Comparison of ENCODE assay signal across 1 cellular context in the genomic region with DNA sequence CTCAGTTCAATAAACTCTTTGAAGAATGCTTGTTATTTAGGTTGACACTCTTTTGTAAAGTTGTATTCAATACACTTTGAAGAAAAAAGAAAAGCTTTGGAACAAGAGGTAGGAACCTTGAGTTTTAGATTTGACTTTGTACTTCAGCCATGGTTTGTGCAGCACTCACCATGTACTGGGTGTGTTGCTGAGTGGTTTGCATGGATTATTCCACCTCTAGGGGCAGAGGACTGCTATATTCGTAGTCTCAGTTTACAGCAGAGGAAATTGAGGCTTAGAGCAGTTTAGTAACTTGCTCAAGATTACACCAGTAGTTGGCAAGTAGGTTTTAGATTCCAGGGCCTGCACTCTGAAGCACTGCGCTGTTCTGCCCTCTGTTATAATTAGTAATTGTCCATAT.
TF ChIP-seq lines count a peak whose summit lies in the region.

No MANE protein-coding gene starts in this region.

TF ChIP-seq in IMR-90, 13 proteins besides CTCF, POLR2A, EP300 and RAD21 (continued from another document):
- TF ChIP-seq, protein P1, sequence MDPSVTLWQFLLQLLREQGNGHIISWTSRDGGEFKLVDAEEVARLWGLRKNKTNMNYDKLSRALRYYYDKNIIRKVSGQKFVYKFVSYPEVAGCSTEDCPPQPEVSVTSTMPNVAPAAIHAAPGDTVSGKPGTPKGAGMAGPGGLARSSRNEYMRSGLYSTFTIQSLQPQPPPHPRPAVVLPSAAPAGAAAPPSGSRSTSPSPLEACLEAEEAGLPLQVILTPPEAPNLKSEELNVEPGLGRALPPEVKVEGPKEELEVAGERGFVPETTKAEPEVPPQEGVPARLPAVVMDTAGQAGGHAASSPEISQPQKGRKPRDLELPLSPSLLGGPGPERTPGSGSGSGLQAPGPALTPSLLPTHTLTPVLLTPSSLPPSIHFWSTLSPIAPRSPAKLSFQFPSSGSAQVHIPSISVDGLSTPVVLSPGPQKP (IDR thresholded peaks at IDR 0.05; ENCODE audit: borderline replicate concordance, low read depth, low read length) = no peak
- TF ChIP-seq NFE2L2 (IDR thresholded peaks at IDR 0.05; ENCODE audit: low read depth, low read length) (no peak), MAFK (IDR thresholded peaks at IDR 0.05; ENCODE audit: low read depth, low read length) (no peak), MAZ (IDR thresholded peaks at IDR 0.05; ENCODE audit: borderline replicate concordance, low read depth, low read length) (no peak), CEBPB (IDR thresholded peaks at IDR 0.05; ENCODE audit: low read depth, low read length) (no peak), RFX5 (IDR thresholded peaks at IDR 0.05; ENCODE audit: low read depth, low read length) (no peak), BHLHE40 (IDR thresholded peaks at IDR 0.05; ENCODE audit: low read depth, low read length) (no peak), CHD1 (IDR thresholded peaks at IDR 0.05; ENCODE audit: low read depth, low read length) (no peak), RCOR1 (IDR thresholded peaks at IDR 0.05; ENCODE audit: insufficient replicate concordance, low read length) (no peak), MXI1 (IDR thresholded peaks at IDR 0.05; ENCODE audit: borderline replicate concordance, low read depth, low read length) (no peak)
- TF ChIP-seq, protein P2, sequence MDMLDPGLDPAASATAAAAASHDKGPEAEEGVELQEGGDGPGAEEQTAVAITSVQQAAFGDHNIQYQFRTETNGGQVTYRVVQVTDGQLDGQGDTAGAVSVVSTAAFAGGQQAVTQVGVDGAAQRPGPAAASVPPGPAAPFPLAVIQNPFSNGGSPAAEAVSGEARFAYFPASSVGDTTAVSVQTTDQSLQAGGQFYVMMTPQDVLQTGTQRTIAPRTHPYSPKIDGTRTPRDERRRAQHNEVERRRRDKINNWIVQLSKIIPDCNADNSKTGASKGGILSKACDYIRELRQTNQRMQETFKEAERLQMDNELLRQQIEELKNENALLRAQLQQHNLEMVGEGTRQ (IDR thresholded peaks at IDR 0.05; ENCODE audit: low read depth, low read length) = no peak
